ENCODE assay signal across 24 cellular contexts in genomic region chr6:29739882-29740261, GRCh38. TPM values are rescaled to one million over a fixed set of nuclear protein-coding genes. Genes with fewer than 3 reads are reported as not detected.
"Had no signal": no experiment of that assay in that cellular context is flagged by ENCODE, and none has a peak within 500 bp of the region (broad histone marks: within the 10 kb centered on the region; RNA-seq: fewer than 3 reads in every experiment).

No MANE protein-coding gene starts in this region.

- H3K36me3 ChIP-seq: MG63, Peyer's patch, SJCRH30 had no signal

- H2AFZ ChIP-seq: PC-9 had no signal

- H3K4me2 ChIP-seq: PC-9 had no signal

- H3K27me3 ChIP-seq: MG63, Peyer's patch, SJCRH30 had no signal

- DNase-seq: Karpas-422, KG1, MG63, NCI-H1092, NCI-H1436, NCI-H187, NCI-H2029, NCI-H2081 treated with DMSO at 0.1 percent for 48 hours, NCI-H2171, NCI-H226, NCI-H446, NCI-H510A, NCI-H524 treated with DMSO at 0.1 percent for 48 hours, NCI-H69, NCI-H774, PC-9, Peyer's patch, SHP77 treated with DMSO at 0.1 percent for 48 hours had no signal

- H3K27ac ChIP-seq: PC-9, Peyer's patch, SJCRH30 had no signal

- H3K4me1 ChIP-seq: Peyer's patch, SJCRH30 had no signal

- H3K9me3 ChIP-seq: MG63, Peyer's patch, SJCRH30 had no signal

- H3K4me3 ChIP-seq: MG63, PC-9, Peyer's patch, SJCRH30 had no signal

- ATAC-seq: Right ventricle myocardium inferior, SK-N-SH treated with all-trans-retinoic acid at 6 μM for 48 hours had no signal

RNA-seq across cellular contexts. Expression of gene HLA-F, which starts 16.6 kb away (rescaled TPM):
- total RNA-seq: SJCRH30 had no signal

RNA-seq across cellular contexts. Expression of gene ZFP57, which starts 58.9 kb away (rescaled TPM):
- total RNA-seq: HT-29, OCI-LY7, Right ventricle myocardium inferior, RPMI7951, SJCRH30 had no signal
